Comparison of ENCODE assay signal across 27 cellular contexts in genomic region chr10:5669609-5670008, GRCh38.
"Had no signal": no experiment of that assay in that cellular context is flagged by ENCODE, and none has a peak within 500 bp of the region (broad histone marks: within the 10 kb centered on the region; RNA-seq: fewer than 3 reads in every experiment).

No MANE protein-coding gene starts in this region.

- FAIRE-seq: colon, endometrium, endothelial cell of umbilical vein, frontal cortex had no signal

- H3K27me3 Mint-ChIP-seq: dendritic cell treated with granulocyte-macrophage colony-stimulating factor and Interleukin-4, amounts not matched to agents 40 ng/mL and 50 ng/mL, for 4 days had no signal

- H3K4me3 ChIP-seq: colonic mucosa, coronary artery, dorsolateral prefrontal cortex, esophagus muscularis mucosa, esophagus squamous epithelium, gastrocnemius medialis, gastroesophageal sphincter, heart left ventricle, heart right ventricle had no signal

- H3K4me3 Mint-ChIP-seq: dendritic cell treated with granulocyte-macrophage colony-stimulating factor and Interleukin-4, amounts not matched to agents 40 ng/mL and 50 ng/mL, for 4 days; effector memory CD8-positive, alpha-beta T cell; endodermal cell had no signal

- H3K27ac Mint-ChIP-seq: dendritic cell treated with granulocyte-macrophage colony-stimulating factor and Interleukin-4, amounts not matched to agents 40 ng/mL and 50 ng/mL, for 4 days; effector memory CD8-positive, alpha-beta T cell; endodermal cell had no signal

- H3K27ac ChIP-seq: colonic mucosa, coronary artery, dorsolateral prefrontal cortex, epithelial cell of prostate, esophagus muscularis mucosa, esophagus squamous epithelium, foreskin keratinocyte, gastrocnemius medialis, gastroesophageal sphincter, heart left ventricle, heart right ventricle had no signal

- H3K27me3 ChIP-seq: colonic mucosa, dorsolateral prefrontal cortex, esophagus muscularis mucosa, esophagus squamous epithelium, foreskin keratinocyte, gastroesophageal sphincter, heart left ventricle, heart right ventricle had no signal

- H3K9me3 ChIP-seq: colonic mucosa, gastrocnemius medialis had no signal

- ATAC-seq: effector memory CD8-positive, alpha-beta T cell; esophagus mucosa; foreskin keratinocyte; gastrocnemius medialis; gastroesophageal sphincter; heart left ventricle; heart right ventricle had no signal

- H3K36me3 ChIP-seq: colonic mucosa, esophagus muscularis mucosa, esophagus squamous epithelium, gastrocnemius medialis, gastroesophageal sphincter, heart left ventricle, heart right ventricle had no signal

- DNase-seq: cortex of kidney; dermis blood vessel endothelial cell; dorsolateral prefrontal cortex; effector CD4-positive, alpha-beta T cell; effector CD8-positive, alpha-beta T cell; effector memory CD4-positive, alpha-beta T cell; effector memory CD8-positive, alpha-beta T cell; endodermal cell; esophagus squamous epithelium; foreskin fibroblast; foreskin keratinocyte; foreskin melanocyte; gastrocnemius medialis; glutamatergic neuron; heart left ventricle; heart right ventricle had no signal
